ENCODE assay signal across 1 cellular context in the genomic region with DNA sequence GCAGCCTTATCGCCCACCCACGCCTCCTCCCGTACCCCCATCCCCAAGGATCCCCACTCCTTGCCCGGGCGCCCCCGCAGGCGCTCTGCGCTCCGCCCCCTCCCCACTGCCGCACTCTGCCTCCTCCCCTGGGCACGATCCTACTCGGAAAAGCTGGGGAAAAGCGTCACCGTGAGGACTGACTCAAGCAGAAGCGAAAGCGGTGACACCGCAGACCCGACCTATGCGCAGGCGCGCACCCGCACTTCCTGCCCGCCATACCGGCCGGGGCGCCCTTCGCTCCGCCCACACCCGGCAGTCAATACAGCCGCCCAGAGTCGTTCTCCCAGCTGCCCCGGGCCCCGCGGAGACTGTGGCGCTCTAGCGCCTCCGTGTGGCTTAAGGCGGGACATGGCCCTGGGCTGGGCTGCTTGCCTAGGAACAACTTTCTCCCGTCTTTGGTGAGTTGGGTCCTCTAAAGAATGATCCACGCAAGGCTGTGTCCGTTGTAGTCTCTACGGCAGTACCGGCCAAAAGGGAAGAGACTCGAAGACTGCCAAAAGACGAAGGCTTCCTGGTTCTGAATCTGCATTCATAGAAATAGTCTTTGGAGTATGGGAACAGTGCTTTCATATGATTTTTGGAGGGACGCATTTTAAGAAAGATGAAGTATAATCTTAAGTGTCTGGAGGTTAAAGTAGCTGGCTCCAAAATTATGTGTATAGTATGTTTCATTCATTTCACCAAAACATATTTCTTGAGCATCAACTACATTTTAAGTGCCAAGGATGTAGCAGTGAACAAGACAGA.
A peak's percentile ranks its signal among the peaks of the same experiment; 100 is the strongest.
TF ChIP-seq lines count a peak whose summit lies in the region.

OMA1 (minus strand) TSS at position 207 of the 789 bp plus-strand sequence. CDS start 7,432 bp downstream, outside the sequence.

TF ChIP-seq in H1, 55 proteins besides CTCF, POLR2A, EP300 and RAD21 (continued from another document):
- TF ChIP-seq, protein P1, sequence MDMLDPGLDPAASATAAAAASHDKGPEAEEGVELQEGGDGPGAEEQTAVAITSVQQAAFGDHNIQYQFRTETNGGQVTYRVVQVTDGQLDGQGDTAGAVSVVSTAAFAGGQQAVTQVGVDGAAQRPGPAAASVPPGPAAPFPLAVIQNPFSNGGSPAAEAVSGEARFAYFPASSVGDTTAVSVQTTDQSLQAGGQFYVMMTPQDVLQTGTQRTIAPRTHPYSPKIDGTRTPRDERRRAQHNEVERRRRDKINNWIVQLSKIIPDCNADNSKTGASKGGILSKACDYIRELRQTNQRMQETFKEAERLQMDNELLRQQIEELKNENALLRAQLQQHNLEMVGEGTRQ (IDR thresholded peaks at IDR 0.05; ENCODE audit: low read length) = peak; percentile 46
- TF ChIP-seq NANOG (IDR thresholded peaks at IDR 0.05; ENCODE audit: insufficient read depth, low read depth, low read length, poor library complexity, severe bottlenecking) = no peak
- TF ChIP-seq POLR2AphosphoS5 (IDR thresholded peaks at IDR 0.05; ENCODE audit: low read depth, low read length) = peak; percentile 67; the same call in 1 of the 2 replicates
- peak; percentile 20; the same call in 1 of the 2 replicates for TF ChIP-seq RFX5 (IDR thresholded peaks at IDR 0.05; ENCODE audit: borderline replicate concordance, low read depth, low read length)
- TF ChIP-seq CEBPB (IDR thresholded peaks at IDR 0.05; ENCODE audit: low read depth, low read length) = 0 out of 2 replicates have a peak, but pooled peaks have one; percentile 7
- peak; percentile 77; the same call in 1 of the 2 replicates for TF ChIP-seq YY1 (IDR thresholded peaks at IDR 0.05; ENCODE audit: low read depth, low read length)
- TF ChIP-seq, protein P2, sequence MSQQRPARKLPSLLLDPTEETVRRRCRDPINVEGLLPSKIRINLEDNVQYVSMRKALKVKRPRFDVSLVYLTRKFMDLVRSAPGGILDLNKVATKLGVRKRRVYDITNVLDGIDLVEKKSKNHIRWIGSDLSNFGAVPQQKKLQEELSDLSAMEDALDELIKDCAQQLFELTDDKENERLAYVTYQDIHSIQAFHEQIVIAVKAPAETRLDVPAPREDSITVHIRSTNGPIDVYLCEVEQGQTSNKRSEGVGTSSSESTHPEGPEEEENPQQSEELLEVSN (IDR thresholded peaks at IDR 0.05) = no peak
- TF ChIP-seq TAF1 (IDR thresholded peaks at IDR 0.05; ENCODE audit: low read depth, low read length) = peak; percentile 68
- TF ChIP-seq CREB1 (IDR thresholded peaks at IDR 0.05) = peak; percentile 68
- 0 out of 2 replicates have a peak, but pooled peaks have one; percentile 35 for TF ChIP-seq RBBP5 (IDR thresholded peaks at IDR 0.05; ENCODE audit: borderline replicate concordance, low read depth, low read length)
- TF ChIP-seq TBP (IDR thresholded peaks at IDR 0.05; ENCODE audit: low read depth, low read length) = peak; percentile 23; the same call in 1 of the 2 replicates
- no peak for TF ChIP-seq POU5F1 (IDR thresholded peaks at IDR 0.05; ENCODE audit: low read depth, low read length)
- peak; percentile 42; the same call in 1 of the 2 replicates for TF ChIP-seq PHF8 (conservative IDR thresholded peaks at IDR 0.05; ENCODE audit: low read depth, low read length)
- peak; percentile 47; the same call in 1 of the 2 replicates for TF ChIP-seq JUND (IDR thresholded peaks at IDR 0.05; ENCODE audit: low read length)
- peak; percentile 55 for TF ChIP-seq TEAD4 (IDR thresholded peaks at IDR 0.05; ENCODE audit: low read depth, low read length)
- TF ChIP-seq NRF1 (IDR thresholded peaks at IDR 0.05; ENCODE audit: low read depth, low read length) = peak; percentile 56
- TF ChIP-seq KDM5A (IDR thresholded peaks at IDR 0.05; ENCODE audit: low read length) = no peak
- no peak for TF ChIP-seq SRF (IDR thresholded peaks at IDR 0.05; ENCODE audit: low read depth, low read length)
- TF ChIP-seq CBX8 (IDR thresholded peaks at IDR 0.05; ENCODE audit: borderline replicate concordance, low read depth, low read length) = no peak
